ENCODE assay signal across 18 cellular contexts in the genomic region with DNA sequence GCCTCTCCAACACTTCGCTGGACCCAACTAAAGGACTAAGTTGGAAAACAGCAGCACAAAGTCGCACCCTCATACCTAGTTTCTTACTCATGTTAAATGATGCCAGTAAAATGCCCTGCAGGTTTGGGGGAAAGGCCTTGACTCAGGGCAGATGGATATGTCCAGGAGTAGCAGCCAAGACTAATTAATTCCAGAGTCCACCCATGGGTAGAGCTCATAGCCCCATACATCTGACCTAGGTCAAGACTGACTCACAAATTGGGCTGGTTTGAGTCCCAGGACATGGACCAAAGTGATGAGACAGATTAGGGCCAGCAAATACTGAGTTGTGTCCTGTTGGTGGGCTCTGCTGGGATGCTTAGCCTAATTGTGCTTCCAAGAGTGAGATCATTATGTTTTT.
DNase-seq lines count a peak whose midpoint lies in the region; ATAC-seq and TF ChIP-seq lines count a peak whose summit lies in the region.
"Had no signal": no experiment of that assay in that cellular context is flagged by ENCODE, and none has a peak within 500 bp of the region (broad histone marks: within the 10 kb centered on the region; RNA-seq: fewer than 3 reads in every experiment).

No MANE protein-coding gene starts in this region.

- no peak overlapping the region for H3K4me3 Mint-ChIP-seq in activated CD8-positive, alpha-beta memory T cell treated with anti-CD3 and anti-CD28 coated beads, Interleukin-2, amount 10 ng/mL, durations not matched to agents 7 days and 5 days
- H3K4me3 Mint-ChIP-seq: activated CD4-positive, alpha-beta T cell treated with anti-CD3 and anti-CD28 coated beads, Interleukin-2, amount 10 ng/mL, durations not matched to agents 24 days and 14 days; B cell; memory B cell had no signal

- peaks cover 7% of the 10 kb centered on the region for H3K36me3 Mint-ChIP-seq in activated CD8-positive, alpha-beta memory T cell treated with anti-CD3 and anti-CD28 coated beads, Interleukin-2, amount 10 ng/mL, durations not matched to agents 7 days and 5 days

- H3K9me3 Mint-ChIP-seq in activated CD8-positive, alpha-beta memory T cell treated with anti-CD3 and anti-CD28 coated beads, Interleukin-2, amount 10 ng/mL, durations not matched to agents 7 days and 5 days (ENCODE audit: low read depth) = no peaks in the 10 kb centered on the region

- H3K4me3 ChIP-seq in AG10803 (ENCODE audit: low read length) = no peak overlapping the region
- H3K4me3 ChIP-seq in adipocyte (ENCODE audit: low read length) = no peak overlapping the region

- no peak for TF ChIP-seq CTCF in AG10803 (conservative IDR thresholded peaks at IDR 0.05; ENCODE audit: low read length)
- no peak for TF ChIP-seq CTCF in foreskin keratinocyte (conservative IDR thresholded peaks at IDR 0.05)

- no peaks in the 10 kb centered on the region for H3K27me3 Mint-ChIP-seq in activated CD8-positive, alpha-beta memory T cell treated with anti-CD3 and anti-CD28 coated beads, Interleukin-2, amount 10 ng/mL, durations not matched to agents 7 days and 5 days
- H3K27me3 Mint-ChIP-seq: activated CD4-positive, alpha-beta T cell treated with anti-CD3 and anti-CD28 coated beads, Interleukin-2, amount 10 ng/mL, durations not matched to agents 24 days and 14 days; B cell; memory B cell had no signal

- no peak overlapping the region for H3K27ac ChIP-seq in foreskin keratinocyte
- H3K27ac ChIP-seq: brain microvascular endothelial cell had no signal

- H3K27me3 ChIP-seq in adipocyte (replicated peaks; ENCODE audit: control insufficient read depth, insufficient read depth, low read length) (no peaks in the 10 kb centered on the region), foreskin keratinocyte (no peaks in the 10 kb centered on the region)
- H3K27me3 ChIP-seq: brain microvascular endothelial cell had no signal

- CTCF ChIA-PET in activated CD8-positive, alpha-beta memory T cell treated with anti-CD3 and anti-CD28 coated beads, Interleukin-2, amount 10 ng/mL, durations not matched to agents 7 days and 5 days (lab: Charles Lee) = no interaction called here

- DNase-seq in AG10803 (ENCODE audit: low read depth) = peak; percentile 84
- DNase-seq in HPDE6-E6E7 (ENCODE audit: extremely low spot score) = peak; percentile 25
- DNase-seq in adipocyte (ENCODE audit: low read depth) = peak; percentile 59
- peak; percentile 32 to 80 for DNase-seq in foreskin keratinocyte
- no peak for DNase-seq in activated T-cell treated with anti-CD3 and anti-CD28 coated beads, Interleukin-2, amount 50 U/mL, for 1 hour
- DNase-seq in COLO668 (lab: John Stamatoyannopoulos, UW; ENCODE audit: unreplicated experiment) = no peak
- DNase-seq in activated CD8-positive, alpha-beta memory T cell treated with anti-CD3 and anti-CD28 coated beads, Interleukin-2, amount 10 ng/mL, durations not matched to agents 7 days and 5 days = no peak
- DNase-seq: activated naive CD4-positive, alpha-beta T cell treated with anti-CD3 and anti-CD28 coated beads, Interleukin-2, amount 50 U/mL, for 16 hours; brain microvascular endothelial cell; DMS153; SIG-M5; substantia nigra; T-helper 9 cell had no signal

- H3K9me3 ChIP-seq in adipocyte (ENCODE audit: control insufficient read depth, low read length) = no peaks in the 10 kb centered on the region

- H3K9ac ChIP-seq in adipocyte (ENCODE audit: low read length) = no peak overlapping the region

- ATAC-seq in foreskin keratinocyte (peak; percentile 61), HG03457 (IDR thresholded peaks at IDR 0.05; ENCODE audit: unreplicated experiment) (no peak)
- no peak for ATAC-seq in activated CD8-positive, alpha-beta memory T cell treated with anti-CD3 and anti-CD28 coated beads, Interleukin-2, amount 10 ng/mL, durations not matched to agents 7 days and 5 days
- ATAC-seq: HepG2 had no signal

- H3K36me3 ChIP-seq in adipocyte (ENCODE audit: control insufficient read depth, insufficient read depth, low read length, severe bottlenecking) = no peaks in the 10 kb centered on the region
- H3K36me3 ChIP-seq: brain microvascular endothelial cell had no signal

- peaks cover under 1% of the 10 kb centered on the region for H3K4me1 Mint-ChIP-seq in activated CD8-positive, alpha-beta memory T cell treated with anti-CD3 and anti-CD28 coated beads, Interleukin-2, amount 10 ng/mL, durations not matched to agents 7 days and 5 days

- peaks cover 15% of the 10 kb centered on the region for H3K4me1 ChIP-seq in adipocyte (ENCODE audit: control insufficient read depth, insufficient read depth, low read length)
- H3K4me1 ChIP-seq in foreskin keratinocyte = no peaks in the 10 kb centered on the region

- H3K27ac Mint-ChIP-seq in activated CD8-positive, alpha-beta memory T cell treated with anti-CD3 and anti-CD28 coated beads, Interleukin-2, amount 10 ng/mL, durations not matched to agents 7 days and 5 days = no peak overlapping the region
- H3K27ac Mint-ChIP-seq: activated CD4-positive, alpha-beta T cell treated with anti-CD3 and anti-CD28 coated beads, Interleukin-2, amount 10 ng/mL, durations not matched to agents 24 days and 14 days; B cell; memory B cell had no signal

Comparison
In these comparisons a context has a peak if more than half of its experiments do, and no peak if none do; other contexts are left out.
1. DNase-seq: peak in AG10803 (single experiment), HPDE6-E6E7 (single experiment), adipocyte (single experiment) and foreskin keratinocyte (2 of 2); none in activated T-cell treated with anti-CD3 and anti-CD28 coated beads, Interleukin-2, amount 50 U/mL, for 1 hour (single experiment), COLO668 (single experiment) and activated CD8-positive, alpha-beta memory T cell treated with anti-CD3 and anti-CD28 coated beads, Interleukin-2, amount 10 ng/mL, durations not matched to agents 7 days and 5 days (single experiment).